Comparison of ENCODE assay signal across 8 cellular contexts in the genomic region with DNA sequence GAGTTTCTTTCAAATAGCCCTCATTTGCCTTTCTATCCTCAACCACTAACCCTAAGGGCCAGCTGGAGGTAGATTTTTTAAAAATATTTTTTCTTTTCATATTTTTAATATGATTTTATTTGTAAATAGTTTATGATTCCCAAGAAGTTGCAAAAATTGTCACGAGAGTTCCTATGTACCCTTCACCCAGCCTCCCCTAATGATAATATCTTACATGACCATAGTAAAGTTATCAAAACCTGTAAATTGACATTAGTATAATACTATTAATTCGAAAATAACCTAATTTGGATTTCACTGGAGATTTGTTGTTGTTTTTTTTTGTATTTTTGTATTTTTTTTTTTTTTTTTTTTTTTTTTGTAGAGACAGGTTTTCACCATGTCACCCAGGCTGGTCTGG.
"Had no signal": no experiment of that assay in that cellular context is flagged by ENCODE, and none has a peak within 500 bp of the region (broad histone marks: within the 10 kb centered on the region; RNA-seq: fewer than 3 reads in every experiment).

No MANE protein-coding gene starts in this region.

- H3K4me3 ChIP-seq: GM12878 had no signal

- ATAC-seq: GM12878 had no signal

- FAIRE-seq: G401.6, GM12878, GM12891, GM12892, GM18507, GM19239 had no signal

- DNase-seq: GDM1, GF-D8 had no signal
